ENCODE assay signal across 8 cellular contexts in genomic region chr20:39048000-39048696, GRCh38.
A peak's percentile ranks its signal among the peaks of the same experiment; 100 is the strongest.
DNase-seq lines count a peak whose midpoint lies in the region; ATAC-seq and TF ChIP-seq lines count a peak whose summit lies in the region.

No MANE protein-coding gene starts in this region.

- H3K9me3 Mint-ChIP-seq in activated T-cell treated with anti-CD3 and anti-CD28 coated beads, Interleukin-2, amount 50 U/mL, for 4 hours: no peaks in the 10 kb centered on the region
- no peaks in the 10 kb centered on the region for H3K9me3 Mint-ChIP-seq in nephron
- no peaks in the 10 kb centered on the region for H3K9me3 Mint-ChIP-seq in stimulated activated naive B cell treated with anti-CD40 and anti-IgM and Interleukin-4, amounts not matched to agents 10 μg/mL and 1 μg/mL and 100 μg/mL, for 72 hours

- H3K4me1 Mint-ChIP-seq in activated T-cell treated with anti-CD3 and anti-CD28 coated beads, Interleukin-2, amount 50 U/mL, for 4 hours (ENCODE audit: low read depth): peaks cover 7% of the 10 kb centered on the region
- H3K4me1 Mint-ChIP-seq in nephron: peaks cover 5% of the 10 kb centered on the region
- peaks cover 7 to 14% of the 10 kb centered on the region in 2 donors for H3K4me1 Mint-ChIP-seq in stimulated activated naive B cell treated with anti-CD40 and anti-IgM and Interleukin-4, amounts not matched to agents 10 μg/mL and 1 μg/mL and 100 μg/mL, for 72 hours

- H3K27ac Mint-ChIP-seq in nephron: no peak overlapping the region
- H3K27ac Mint-ChIP-seq in stimulated activated naive B cell treated with anti-CD40 and anti-IgM and Interleukin-4, amounts not matched to agents 10 μg/mL and 1 μg/mL and 100 μg/mL, for 72 hours: no peak overlapping the region

- BruUV-seq in PC-3 (replicated peaks; lab: Mats Ljungman, UMichigan): no TSS peak

- peaks cover 2% of the 10 kb centered on the region for H3K27me3 Mint-ChIP-seq in activated T-cell treated with anti-CD3 and anti-CD28 coated beads, Interleukin-2, amount 50 U/mL, for 4 hours (ENCODE audit: low read depth)
- H3K27me3 Mint-ChIP-seq in nephron (ENCODE audit: low read depth): peaks cover 12% of the 10 kb centered on the region
- peaks cover 4 to 5% of the 10 kb centered on the region in 2 donors for H3K27me3 Mint-ChIP-seq in stimulated activated naive B cell treated with anti-CD40 and anti-IgM and Interleukin-4, amounts not matched to agents 10 μg/mL and 1 μg/mL and 100 μg/mL, for 72 hours

- H3K4me1 ChIP-seq in PC-3 (ENCODE audit: insufficient read depth, low read length) (0 out of 2 replicates have a peak, but pooled peaks cover 4% of the 10 kb centered on the region), fibroblast of lung (ENCODE audit: control insufficient read depth, extremely low read depth, insufficient read depth, low read length) (no peaks in the 10 kb centered on the region)

- no peak overlapping the region for H3K27ac ChIP-seq in PC-3 (ENCODE audit: low read length)
- H3K27ac ChIP-seq in fibroblast of lung (ENCODE audit: insufficient read depth, low read length): no peak overlapping the region

- peak; percentile 82 for ATAC-seq in PC-3
- peak; percentile 73 to 81 for ATAC-seq in activated T-cell treated with anti-CD3 and anti-CD28 coated beads, Interleukin-2, amount 50 U/mL, for 4 hours
- peak; percentile 76 to 83 for ATAC-seq in stimulated activated naive B cell treated with anti-CD40 and anti-IgM and Interleukin-4, amounts not matched to agents 10 μg/mL and 1 μg/mL and 100 μg/mL, for 72 hours (replicated peaks)

- no peak overlapping the region for H3K4me3 Mint-ChIP-seq in activated T-cell treated with anti-CD3 and anti-CD28 coated beads, Interleukin-2, amount 50 U/mL, for 4 hours
- peak overlapping the region; percentile 62 to 79 (median 68) for H3K4me3 Mint-ChIP-seq in nephron
- no peak overlapping the region for H3K4me3 Mint-ChIP-seq in stimulated activated naive B cell treated with anti-CD40 and anti-IgM and Interleukin-4, amounts not matched to agents 10 μg/mL and 1 μg/mL and 100 μg/mL, for 72 hours

- H3K4me3 ChIP-seq in PC-3 (ENCODE audit: low read length) (no peak overlapping the region), fibroblast of lung (replicated peaks in 1 of 4; ENCODE audit: control extremely low read depth in 1 of 4, insufficient read depth in 1 of 4, low read depth in 3 of 4, low read length in 4 of 4) (no peak overlapping the region)

- H2AFZ ChIP-seq in PC-3 (ENCODE audit: low read length) (no peak overlapping the region), fibroblast of lung (ENCODE audit: low read length) (no peak overlapping the region)

- H3K9me3 ChIP-seq in PC-3 (ENCODE audit: low read length): no peaks in the 10 kb centered on the region
- no peaks in the 10 kb centered on the region for H3K9me3 ChIP-seq in fibroblast of lung (ENCODE audit: control insufficient read depth, insufficient read depth, low read depth, low read length)

- CTCF ChIA-PET in PC-3 (lab: Charles Lee): interaction anchor here (0.6 to 0.8 kb wide), 2 partner anchors 13 to 29 kb away, joined by 3 to 4 read pairs; no protein-coding TSS in a partner anchor

- in situ Hi-C loops in GM13976 (cut with MboI; ENCODE audit: low sequenced_read_pairs, unreplicated experiment): loop anchor here (10.0 kb wide), 1 partner anchor 123 kb away; the partner anchor contains the start of gene FAM83D

- H3K36me3 ChIP-seq in PC-3 (ENCODE audit: low read depth, low read length): no peaks in the 10 kb centered on the region
- no peaks in the 10 kb centered on the region for H3K36me3 ChIP-seq in fibroblast of lung (ENCODE audit: control insufficient read depth, insufficient read depth, low read length)

- H3K27me3 ChIP-seq in PC-3 (ENCODE audit: low read length) (no peaks in the 10 kb centered on the region), fibroblast of lung (ENCODE audit: control insufficient read depth, insufficient read depth, low read length) (no peaks in the 10 kb centered on the region)

- DNase-seq in 8988T (peak; percentile 64), GM13976 (ENCODE audit: low spot score) (peak; percentile 90), HT1080 (ENCODE audit: low read depth) (peak; percentile 57), PC-3 (peak; percentile 83), fibroblast of lung (ENCODE audit: low read depth in 2 of 2) (peak; percentile 57 to 78)
- peak; percentile 59 for DNase-seq in activated T-cell treated with anti-CD3 and anti-CD28 coated beads, Interleukin-2, amount 50 U/mL, for 4 hours
- DNase-seq in stimulated activated naive B cell treated with anti-CD40 and anti-IgM and Interleukin-4, amounts not matched to agents 10 μg/mL and 1 μg/mL and 100 μg/mL, for 72 hours: peak; percentile 56

- H3F3A ChIP-seq in PC-3 (ENCODE audit: low read length, unreplicated experiment): no peaks in the 10 kb centered on the region

- H3K9ac ChIP-seq in PC-3 (ENCODE audit: low read length) (no peak overlapping the region), fibroblast of lung (ENCODE audit: insufficient read depth, low read length) (no peak overlapping the region)

- TF ChIP-seq CTCF in GM13976 (IDR thresholded peaks at IDR 0.05; ENCODE audit: borderline replicate concordance, control extremely low read depth, extremely low read depth, insufficient read depth, missing control alignments): peak; percentile 99
- peak; percentile 94 for TF ChIP-seq CTCF in PC-3 (conservative IDR thresholded peaks at IDR 0.05; ENCODE audit: low read depth, low read length)
- peak; percentile 98 to 99 for TF ChIP-seq CTCF in fibroblast of lung (conservative IDR thresholded peaks at IDR 0.05 in 1 of 2, IDR thresholded peaks at IDR 0.05 in 1 of 2; ENCODE audit: low read depth in 1 of 2, low read length in 2 of 2)
- peak; percentile 82 to 94 (median 90) for TF ChIP-seq CTCF in nephron (IDR thresholded peaks at IDR 0.05; ENCODE audit: unreplicated experiment in 3 of 3)

- H3K36me3 Mint-ChIP-seq in activated T-cell treated with anti-CD3 and anti-CD28 coated beads, Interleukin-2, amount 50 U/mL, for 4 hours (ENCODE audit: insufficient read depth): no peaks in the 10 kb centered on the region
- H3K36me3 Mint-ChIP-seq in nephron (ENCODE audit: low read depth): peaks cover 5% of the 10 kb centered on the region
- H3K36me3 Mint-ChIP-seq in stimulated activated naive B cell treated with anti-CD40 and anti-IgM and Interleukin-4, amounts not matched to agents 10 μg/mL and 1 μg/mL and 100 μg/mL, for 72 hours: peaks cover 6 to 7% of the 10 kb centered on the region in 2 donors

- intact Hi-C loops in PC-3 (cut with micrococcal nuclease): loop anchor here (1.0 to 5.0 kb wide), 2 partner anchors 122 to 401 kb away; partner anchors contain the start of gene FAM83D

- H3K4me2 ChIP-seq in PC-3 (ENCODE audit: low read length) (no peak overlapping the region), fibroblast of lung (ENCODE audit: extremely low read depth, insufficient read depth, low read length) (no peak overlapping the region)

- H3K79me2 ChIP-seq in PC-3 (ENCODE audit: low read length) (no peaks in the 10 kb centered on the region), fibroblast of lung (ENCODE audit: control insufficient read depth, insufficient read depth, low read length) (no peaks in the 10 kb centered on the region)

- H4K20me1 ChIP-seq in PC-3 (ENCODE audit: low read length): no peaks in the 10 kb centered on the region
- no peaks in the 10 kb centered on the region for H4K20me1 ChIP-seq in fibroblast of lung (ENCODE audit: control insufficient read depth, extremely low read depth, insufficient read depth, low read length)

- no peaks in the 10 kb centered on the region for H3K9me2 ChIP-seq in PC-3 (replicated peaks; ENCODE audit: low read length)

- POLR2A ChIA-PET in PC-3 (lab: Charles Lee; ENCODE audit: unreplicated experiment): no interaction called here

Comparison
In these comparisons a context has a peak if more than half of its experiments do, and no peak if none do; other contexts are left out.
1. H3K4me3 Mint-ChIP-seq: peak in nephron (3 of 3); none in activated T-cell treated with anti-CD3 and anti-CD28 coated beads, Interleukin-2, amount 50 U/mL, for 4 hours (single experiment) and stimulated activated naive B cell treated with anti-CD40 and anti-IgM and Interleukin-4, amounts not matched to agents 10 μg/mL and 1 μg/mL and 100 μg/mL, for 72 hours (0 of 2).
2. Peak in every context shown above with its lines, with median percentiles within 50 percentile points of each other: DNase-seq, CTCF ChIP-seq and ATAC-seq.